Comparison of ENCODE assay signal across 1 cellular context in the genomic region with DNA sequence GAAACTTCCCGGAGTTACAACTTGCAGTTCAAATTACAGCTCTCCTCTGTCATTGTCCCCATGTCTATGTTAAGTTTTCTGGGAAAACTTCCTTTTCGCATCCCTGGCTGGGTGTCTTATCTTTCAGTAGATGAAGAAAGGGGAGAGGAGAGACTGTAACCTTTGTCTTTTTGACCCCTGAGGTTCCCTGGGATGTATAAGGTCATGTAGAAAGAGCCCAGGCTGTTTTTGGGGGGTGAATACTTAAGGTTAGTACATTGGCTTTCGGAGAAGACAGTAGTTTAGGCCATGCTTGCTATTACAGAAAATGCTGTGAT.
A peak's percentile ranks its signal among the peaks of the same experiment; 100 is the strongest.
TF ChIP-seq lines count a peak whose summit lies in the region.

No MANE protein-coding gene starts in this region.

TF ChIP-seq in H1, 55 proteins besides CTCF, POLR2A, EP300 and RAD21:
- TF ChIP-seq SIX5 (IDR thresholded peaks at IDR 0.05; ENCODE audit: low read depth, low read length): no peak
- TF ChIP-seq, protein P1, sequence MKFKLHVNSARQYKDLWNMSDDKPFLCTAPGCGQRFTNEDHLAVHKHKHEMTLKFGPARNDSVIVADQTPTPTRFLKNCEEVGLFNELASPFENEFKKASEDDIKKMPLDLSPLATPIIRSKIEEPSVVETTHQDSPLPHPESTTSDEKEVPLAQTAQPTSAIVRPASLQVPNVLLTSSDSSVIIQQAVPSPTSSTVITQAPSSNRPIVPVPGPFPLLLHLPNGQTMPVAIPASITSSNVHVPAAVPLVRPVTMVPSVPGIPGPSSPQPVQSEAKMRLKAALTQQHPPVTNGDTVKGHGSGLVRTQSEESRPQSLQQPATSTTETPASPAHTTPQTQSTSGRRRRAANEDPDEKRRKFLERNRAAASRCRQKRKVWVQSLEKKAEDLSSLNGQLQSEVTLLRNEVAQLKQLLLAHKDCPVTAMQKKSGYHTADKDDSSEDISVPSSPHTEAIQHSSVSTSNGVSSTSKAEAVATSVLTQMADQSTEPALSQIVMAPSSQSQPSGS (IDR thresholded peaks at IDR 0.05; ENCODE audit: low read length): 0 out of 2 replicates have a peak, but pooled peaks have one; percentile 2
